8 cellular contexts compared by ENCODE assay signal in genomic region chr1:26164036-26164927, GRCh38. TPM values are rescaled to one million over a fixed set of nuclear protein-coding genes. Genes with fewer than 3 reads are reported as not detected.
DNase-seq lines count a peak whose midpoint lies in the region; ATAC-seq, FAIRE-seq and TF ChIP-seq lines count a peak whose summit lies in the region.

No MANE protein-coding gene starts in this region.

- H3K27ac ChIP-seq in RWPE2 (ENCODE audit: poor library complexity, severe bottlenecking) = no peak overlapping the region
- no peak overlapping the region for H3K27ac ChIP-seq in adrenal gland
- no peak overlapping the region for H3K27ac ChIP-seq in small intestine (ENCODE audit: low read depth in 1 of 2, low read length in 1 of 2)

- no peaks in the 10 kb centered on the region for H3K36me3 ChIP-seq in RWPE2 (ENCODE audit: low read depth)
- H3K36me3 ChIP-seq in adrenal gland (replicated peaks in 1 of 2) = no peaks in the 10 kb centered on the region
- H3K36me3 ChIP-seq in small intestine (ENCODE audit: control insufficient read depth in 2 of 2, insufficient read depth in 2 of 2, low read length in 2 of 2) = no peaks in the 10 kb centered on the region

- no peak for TF ChIP-seq POLR2A in adrenal gland (IDR thresholded peaks at IDR 0.05)

- H3K9me3 ChIP-seq in RWPE2 (ENCODE audit: severe bottlenecking) = no peaks in the 10 kb centered on the region
- no peaks in the 10 kb centered on the region for H3K9me3 ChIP-seq in adrenal gland (replicated peaks in 1 of 3)
- no peaks in the 10 kb centered on the region for H3K9me3 ChIP-seq in small intestine (ENCODE audit: control insufficient read depth, low read depth)

- H3K27me3 ChIP-seq in RWPE2 (ENCODE audit: insufficient read depth, poor library complexity, severe bottlenecking) (peaks cover 5% of the 10 kb centered on the region), adrenal gland (no peaks in the 10 kb centered on the region), small intestine (ENCODE audit: control insufficient read depth in 2 of 2, insufficient read depth in 2 of 2, low read length in 2 of 2) (peaks cover 4 to 8% of the 10 kb centered on the region in 2 donors)

- H3K4me1 ChIP-seq in RWPE2 (ENCODE audit: insufficient read depth, poor library complexity, severe bottlenecking) (no peaks in the 10 kb centered on the region), adrenal gland (replicated peaks in 1 of 2) (peaks cover 10 to 17% of the 10 kb centered on the region in 2 donors), small intestine (ENCODE audit: control insufficient read depth in 2 of 2, insufficient read depth in 1 of 2, low read depth in 1 of 2, low read length in 1 of 2) (no peaks in the 10 kb centered on the region)

- intact Hi-C loops in adrenal gland (cut with DNase I) = loop anchor here in 1 of 2 donors (10.0 kb wide), 1 partner anchor 129 kb away; no protein-coding TSS in a partner anchor

- TF ChIP-seq CTCF in GM12872 (IDR thresholded peaks at IDR 0.05; ENCODE audit: insufficient read depth, low read depth, low read length) = peak; percentile 60; the same call in 2 of the 3 replicates
- peak; percentile 96 for TF ChIP-seq CTCF in RWPE2 (IDR thresholded peaks at IDR 0.05; ENCODE audit: poor library complexity, severe bottlenecking)
- TF ChIP-seq CTCF in adrenal gland (IDR thresholded peaks at IDR 0.05) = peak in 4 of 6 experiments; percentile 10 to 79 (median 72)

- DNase-seq in RWPE2 (ENCODE audit: low spot score) (no peak), adrenal gland (peak in 2 of 7 donors; percentile 28 to 33), small intestine (peak; percentile 10), GDM1 (lab: John Stamatoyannopoulos, UW) (no peak)

- no peak for FAIRE-seq in small intestine (lab: Jason Lieb, UNC)

- ATAC-seq in RWPE2 (ENCODE audit: low read depth) = peak; percentile 53
- no peak for ATAC-seq in HG02938 (IDR thresholded peaks at IDR 0.05; ENCODE audit: unreplicated experiment)
- ATAC-seq in HG03135 (IDR thresholded peaks at IDR 0.05; ENCODE audit: unreplicated experiment) = no peak

- H3K4me3 ChIP-seq in RWPE2 (ENCODE audit: severe bottlenecking) (peak overlapping the region; percentile 25), adrenal gland (peak overlapping the region in 1 of 4 donors; percentile 72), iPS-11a (ENCODE audit: low read depth, low read length) (peak overlapping the region; percentile 39), small intestine (ENCODE audit: low read depth in 1 of 2, low read length in 2 of 2) (peak overlapping the region in 1 of 2 donors; percentile 51)

- 9 to 18% (median 13%) methylated on average over 35 to 73 of the region's 73 CpGs for WGBS in adrenal gland, 4 donors
- 4 to 11% (median 7%) methylated on average over 66 to 73 of the region's 73 CpGs for WGBS in small intestine, 3 donors

RNA-seq across cellular contexts. Expression of gene C1orf232, which starts 4.5 kb away (rescaled TPM):
- not detected for total RNA-seq in adrenal gland
- not detected for polyA plus RNA-seq in adrenal gland
- polyA plus RNA-seq in small intestine = not detected

RNA-seq across cellular contexts. Expression of gene FAM110D, which starts 5.4 kb away (rescaled TPM):
- 1 to 10 TPM; 1.7 to 3.9 (median 2.4) TPM for total RNA-seq in adrenal gland
- polyA plus RNA-seq in adrenal gland = 1 to 10 TPM in 2 of 3 donors, under 1 TPM in 1; 0.46 to 6.2 (median 1.4) TPM
- polyA plus RNA-seq in small intestine = 1 to 10 TPM in 1 of 3 donors, under 1 TPM in 1, not detected in 1; 0.54 to 3.1 TPM

RNA-seq across cellular contexts. Expression of gene ZNF593, which starts 5.4 kb away (rescaled TPM):
- total RNA-seq in adrenal gland = 10 to 100 TPM; 17.8 to 44.7 (median 29.5) TPM
- polyA plus RNA-seq in adrenal gland = 100 to 1,000 TPM in 1 of 3 donors, 10 to 100 TPM in 1, 1 to 10 TPM in 1; 9.8 to 113 (median 51.0) TPM
- 100 to 1,000 TPM in 2 of 3 donors, 10 to 100 TPM in 1; 67.3 to 152 (median 122) TPM for polyA plus RNA-seq in small intestine

RNA-seq across cellular contexts. Expression of gene ZNF593OS, which starts 7.3 kb away (rescaled TPM):
- total RNA-seq in adrenal gland = under 1 TPM in 1 of 8 donors, not detected in 7; 0.18 TPM
- polyA plus RNA-seq in adrenal gland (under 1 TPM in 1 of 3 donors, not detected in 2; 0.88 TPM), small intestine (under 1 TPM in 1 of 3 donors, not detected in 2; 0.16 TPM)

RNA-seq across cellular contexts. Expression of gene CNKSR1, which starts 13.0 kb away (rescaled TPM):
- total RNA-seq in adrenal gland = 1 to 10 TPM in 1 of 8 donors, under 1 TPM in 3, not detected in 4; 0.27 to 2.1 (median 0.34) TPM
- 1 to 10 TPM in 1 of 3 donors, under 1 TPM in 2; 0.31 to 1.5 (median 0.64) TPM for polyA plus RNA-seq in adrenal gland
- polyA plus RNA-seq in small intestine = 10 to 100 TPM; 16.1 to 54.1 (median 41.6) TPM
